1 cellular context compared by ENCODE assay signal in the genomic region with DNA sequence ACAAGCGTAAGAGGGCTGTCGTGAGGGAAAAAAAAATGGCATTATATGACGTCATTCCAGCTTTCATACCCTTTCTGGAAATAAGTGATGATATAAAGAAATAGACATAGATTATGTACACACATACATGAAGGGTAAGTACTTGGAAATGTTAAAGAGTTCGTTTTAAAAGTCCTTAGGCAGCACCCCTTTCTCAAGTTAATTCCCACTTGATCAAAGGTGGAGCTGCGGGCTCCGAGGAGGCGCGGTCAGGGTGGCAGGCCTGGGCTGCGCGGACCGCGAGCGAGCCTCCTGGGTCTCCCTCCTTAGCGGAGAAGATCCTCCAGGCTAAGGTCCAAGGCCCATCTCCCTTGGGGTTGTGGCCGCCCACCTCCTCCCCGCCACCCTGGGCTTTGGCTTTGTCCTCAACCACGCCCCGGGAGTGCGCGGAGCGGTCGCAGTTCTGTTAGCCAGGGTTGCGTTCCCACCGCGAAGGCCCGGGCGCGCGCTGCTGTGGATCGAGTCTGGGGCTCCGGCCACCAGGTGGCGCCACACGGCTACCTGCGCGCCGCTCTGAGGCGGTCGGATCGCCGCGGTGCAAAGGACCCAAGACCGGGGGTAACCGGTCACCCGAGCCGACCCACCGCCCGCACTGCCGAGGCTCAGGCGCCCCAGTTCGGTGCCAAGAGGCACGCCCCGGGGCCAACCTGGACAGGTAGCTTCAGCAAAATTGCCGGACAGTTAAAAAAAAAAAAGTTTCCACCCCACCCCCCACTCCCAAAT.
A peak's percentile ranks its signal among the peaks of the same experiment; 100 is the strongest.
TF ChIP-seq lines count a peak whose summit lies in the region.

No MANE protein-coding gene starts in this region.

TF ChIP-seq in HepG2, 621 proteins besides CTCF, POLR2A, EP300 and RAD21 (continued from another document and continues in another):
- TF ChIP-seq, protein P1, sequence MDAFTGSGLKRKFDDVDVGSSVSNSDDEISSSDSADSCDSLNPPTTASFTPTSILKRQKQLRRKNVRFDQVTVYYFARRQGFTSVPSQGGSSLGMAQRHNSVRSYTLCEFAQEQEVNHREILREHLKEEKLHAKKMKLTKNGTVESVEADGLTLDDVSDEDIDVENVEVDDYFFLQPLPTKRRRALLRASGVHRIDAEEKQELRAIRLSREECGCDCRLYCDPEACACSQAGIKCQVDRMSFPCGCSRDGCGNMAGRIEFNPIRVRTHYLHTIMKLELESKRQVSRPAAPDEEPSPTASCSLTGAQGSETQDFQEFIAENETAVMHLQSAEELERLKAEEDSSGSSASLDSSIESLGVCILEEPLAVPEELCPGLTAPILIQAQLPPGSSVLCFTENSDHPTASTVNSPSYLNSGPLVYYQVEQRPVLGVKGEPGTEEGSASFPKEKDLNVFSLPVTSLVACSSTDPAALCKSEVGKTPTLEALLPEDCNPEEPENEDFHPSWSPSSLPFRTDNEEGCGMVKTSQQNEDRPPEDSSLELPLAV (CRISPR knock-in tag; conservative IDR thresholded peaks at IDR 0.05; ENCODE audit: low read depth), result no peak
- TF ChIP-seq RXRB (CRISPR knock-in tag; IDR thresholded peaks at IDR 0.05; ENCODE audit: borderline replicate concordance), result 0 out of 2 replicates have a peak, but pooled peaks have one; percentile 48
- no peak for TF ChIP-seq ZNF75D (CRISPR knock-in tag; IDR thresholded peaks at IDR 0.05; ENCODE audit: borderline replicate concordance)
- TF ChIP-seq, protein P2, sequence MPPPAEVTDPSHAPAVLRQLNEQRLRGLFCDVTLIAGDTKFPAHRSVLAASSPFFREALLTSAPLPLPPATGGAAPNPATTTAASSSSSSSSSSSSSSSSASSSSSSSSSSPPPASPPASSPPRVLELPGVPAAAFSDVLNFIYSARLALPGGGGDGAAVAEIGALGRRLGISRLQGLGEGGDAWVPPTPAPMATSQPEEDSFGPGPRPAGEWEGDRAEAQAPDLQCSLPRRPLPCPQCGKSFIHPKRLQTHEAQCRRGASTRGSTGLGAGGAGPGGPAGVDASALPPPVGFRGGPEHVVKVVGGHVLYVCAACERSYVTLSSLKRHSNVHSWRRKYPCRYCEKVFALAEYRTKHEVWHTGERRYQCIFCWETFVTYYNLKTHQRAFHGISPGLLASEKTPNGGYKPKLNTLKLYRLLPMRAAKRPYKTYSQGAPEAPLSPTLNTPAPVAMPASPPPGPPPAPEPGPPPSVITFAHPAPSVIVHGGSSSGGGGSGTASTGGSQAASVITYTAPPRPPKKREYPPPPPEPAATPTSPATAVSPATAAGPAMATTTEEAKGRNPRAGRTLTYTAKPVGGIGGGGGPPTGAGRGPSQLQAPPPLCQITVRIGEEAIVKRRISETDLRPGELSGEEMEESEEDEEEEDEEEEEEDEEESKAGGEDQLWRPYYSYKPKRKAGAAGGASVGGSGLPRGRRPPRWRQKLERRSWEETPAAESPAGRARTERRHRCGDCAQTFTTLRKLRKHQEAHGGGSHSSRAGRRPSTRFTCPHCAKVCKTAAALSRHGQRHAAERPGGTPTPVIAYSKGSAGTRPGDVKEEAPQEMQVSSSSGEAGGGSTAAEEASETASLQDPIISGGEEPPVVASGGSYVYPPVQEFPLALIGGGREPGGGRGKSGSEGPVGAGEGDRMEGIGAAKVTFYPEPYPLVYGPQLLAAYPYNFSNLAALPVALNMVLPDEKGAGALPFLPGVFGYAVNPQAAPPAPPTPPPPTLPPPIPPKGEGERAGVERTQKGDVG (CRISPR knock-in tag; IDR thresholded peaks at IDR 0.05; ENCODE audit: borderline replicate concordance), result peak; percentile 74; the same call in 1 of the 2 replicates
- TF ChIP-seq PCBP2 (optimal IDR thresholded peaks at IDR 0.05; ENCODE audit: low read depth, low read length, poor library complexity, severe bottlenecking), result no peak
- TF ChIP-seq, protein P3, sequence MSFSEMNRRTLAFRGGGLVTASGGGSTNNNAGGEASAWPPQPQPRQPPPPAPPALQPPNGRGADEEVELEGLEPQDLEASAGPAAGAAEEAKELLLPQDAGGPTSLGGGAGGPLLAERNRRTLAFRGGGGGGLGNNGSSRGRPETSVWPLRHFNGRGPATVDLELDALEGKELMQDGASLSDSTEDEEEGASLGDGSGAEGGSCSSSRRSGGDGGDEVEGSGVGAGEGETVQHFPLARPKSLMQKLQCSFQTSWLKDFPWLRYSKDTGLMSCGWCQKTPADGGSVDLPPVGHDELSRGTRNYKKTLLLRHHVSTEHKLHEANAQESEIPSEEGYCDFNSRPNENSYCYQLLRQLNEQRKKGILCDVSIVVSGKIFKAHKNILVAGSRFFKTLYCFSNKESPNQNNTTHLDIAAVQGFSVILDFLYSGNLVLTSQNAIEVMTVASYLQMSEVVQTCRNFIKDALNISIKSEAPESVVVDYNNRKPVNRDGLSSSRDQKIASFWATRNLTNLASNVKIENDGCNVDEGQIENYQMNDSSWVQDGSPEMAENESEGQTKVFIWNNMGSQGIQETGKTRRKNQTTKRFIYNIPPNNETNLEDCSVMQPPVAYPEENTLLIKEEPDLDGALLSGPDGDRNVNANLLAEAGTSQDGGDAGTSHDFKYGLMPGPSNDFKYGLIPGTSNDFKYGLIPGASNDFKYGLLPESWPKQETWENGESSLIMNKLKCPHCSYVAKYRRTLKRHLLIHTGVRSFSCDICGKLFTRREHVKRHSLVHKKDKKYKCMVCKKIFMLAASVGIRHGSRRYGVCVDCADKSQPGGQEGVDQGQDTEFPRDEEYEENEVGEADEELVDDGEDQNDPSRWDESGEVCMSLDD (CRISPR knock-in tag; IDR thresholded peaks at IDR 0.05; ENCODE audit: borderline replicate concordance), result peak; percentile 63; the same call in 1 of the 2 replicates
- peak; percentile 88; the same call in 1 of the 2 replicates for TF ChIP-seq KDM3A (CRISPR knock-in tag; IDR thresholded peaks at IDR 0.05; ENCODE audit: low read depth)
- TF ChIP-seq, protein P4, sequence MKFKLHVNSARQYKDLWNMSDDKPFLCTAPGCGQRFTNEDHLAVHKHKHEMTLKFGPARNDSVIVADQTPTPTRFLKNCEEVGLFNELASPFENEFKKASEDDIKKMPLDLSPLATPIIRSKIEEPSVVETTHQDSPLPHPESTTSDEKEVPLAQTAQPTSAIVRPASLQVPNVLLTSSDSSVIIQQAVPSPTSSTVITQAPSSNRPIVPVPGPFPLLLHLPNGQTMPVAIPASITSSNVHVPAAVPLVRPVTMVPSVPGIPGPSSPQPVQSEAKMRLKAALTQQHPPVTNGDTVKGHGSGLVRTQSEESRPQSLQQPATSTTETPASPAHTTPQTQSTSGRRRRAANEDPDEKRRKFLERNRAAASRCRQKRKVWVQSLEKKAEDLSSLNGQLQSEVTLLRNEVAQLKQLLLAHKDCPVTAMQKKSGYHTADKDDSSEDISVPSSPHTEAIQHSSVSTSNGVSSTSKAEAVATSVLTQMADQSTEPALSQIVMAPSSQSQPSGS (CRISPR knock-in tag; IDR thresholded peaks at IDR 0.05), result peak; percentile 42
- TF ChIP-seq, protein P5, sequence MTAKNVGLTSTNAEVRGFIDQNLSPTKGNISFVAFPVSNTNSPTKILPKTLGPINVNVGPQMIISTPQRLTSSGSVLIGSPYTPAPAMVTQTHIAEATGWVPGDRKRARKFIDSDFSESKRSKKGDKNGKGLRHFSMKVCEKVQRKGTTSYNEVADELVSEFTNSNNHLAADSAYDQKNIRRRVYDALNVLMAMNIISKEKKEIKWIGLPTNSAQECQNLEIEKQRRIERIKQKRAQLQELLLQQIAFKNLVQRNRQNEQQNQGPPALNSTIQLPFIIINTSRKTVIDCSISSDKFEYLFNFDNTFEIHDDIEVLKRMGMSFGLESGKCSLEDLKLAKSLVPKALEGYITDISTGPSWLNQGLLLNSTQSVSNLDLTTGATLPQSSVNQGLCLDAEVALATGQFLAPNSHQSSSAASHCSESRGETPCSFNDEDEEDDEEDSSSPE (CRISPR knock-in tag; IDR thresholded peaks at IDR 0.05), result peak; percentile 70
- TF ChIP-seq, protein P6, sequence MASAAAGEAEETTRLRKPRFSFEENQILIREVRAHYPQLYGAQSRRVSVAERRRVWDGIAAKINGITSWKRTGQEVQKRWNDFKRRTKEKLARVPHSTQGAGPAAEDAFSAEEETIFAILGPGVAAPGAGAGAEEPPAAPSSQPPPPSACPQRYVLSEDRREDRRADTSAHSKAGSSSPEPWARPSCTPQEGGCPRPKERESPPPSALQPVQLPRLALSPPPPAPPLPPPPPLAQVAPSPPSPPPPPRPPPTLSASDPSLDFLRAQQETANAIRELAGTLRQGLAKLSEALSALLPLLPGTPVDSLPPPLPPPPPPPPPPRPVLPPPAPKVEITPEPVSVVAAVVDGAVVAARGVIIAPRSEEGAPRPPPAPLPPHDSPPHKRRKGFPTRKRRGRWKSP (CRISPR knock-in tag; IDR thresholded peaks at IDR 0.05), result peak; percentile 84; the same call in 1 of the 2 replicates
- TF ChIP-seq ZNF616 (CRISPR knock-in tag; IDR thresholded peaks at IDR 0.05; ENCODE audit: low read depth), result no peak
- TF ChIP-seq, protein P7, sequence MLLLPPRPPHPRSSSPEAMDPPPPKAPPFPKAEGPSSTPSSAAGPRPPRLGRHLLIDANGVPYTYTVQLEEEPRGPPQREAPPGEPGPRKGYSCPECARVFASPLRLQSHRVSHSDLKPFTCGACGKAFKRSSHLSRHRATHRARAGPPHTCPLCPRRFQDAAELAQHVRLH (CRISPR knock-in tag; IDR thresholded peaks at IDR 0.05; ENCODE audit: borderline replicate concordance, low read depth), result peak; percentile 79; the same call in 1 of the 2 replicates
- peak; percentile 68; the same call in 1 of the 2 replicates for TF ChIP-seq YEATS2 (CRISPR knock-in tag; IDR thresholded peaks at IDR 0.05; ENCODE audit: borderline replicate concordance)
- TF ChIP-seq, protein P8, sequence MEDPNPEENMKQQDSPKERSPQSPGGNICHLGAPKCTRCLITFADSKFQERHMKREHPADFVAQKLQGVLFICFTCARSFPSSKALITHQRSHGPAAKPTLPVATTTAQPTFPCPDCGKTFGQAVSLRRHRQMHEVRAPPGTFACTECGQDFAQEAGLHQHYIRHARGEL (CRISPR knock-in tag; IDR thresholded peaks at IDR 0.05), result peak; percentile 90; the same call in 1 of the 2 replicates
- TF ChIP-seq, protein P9, sequence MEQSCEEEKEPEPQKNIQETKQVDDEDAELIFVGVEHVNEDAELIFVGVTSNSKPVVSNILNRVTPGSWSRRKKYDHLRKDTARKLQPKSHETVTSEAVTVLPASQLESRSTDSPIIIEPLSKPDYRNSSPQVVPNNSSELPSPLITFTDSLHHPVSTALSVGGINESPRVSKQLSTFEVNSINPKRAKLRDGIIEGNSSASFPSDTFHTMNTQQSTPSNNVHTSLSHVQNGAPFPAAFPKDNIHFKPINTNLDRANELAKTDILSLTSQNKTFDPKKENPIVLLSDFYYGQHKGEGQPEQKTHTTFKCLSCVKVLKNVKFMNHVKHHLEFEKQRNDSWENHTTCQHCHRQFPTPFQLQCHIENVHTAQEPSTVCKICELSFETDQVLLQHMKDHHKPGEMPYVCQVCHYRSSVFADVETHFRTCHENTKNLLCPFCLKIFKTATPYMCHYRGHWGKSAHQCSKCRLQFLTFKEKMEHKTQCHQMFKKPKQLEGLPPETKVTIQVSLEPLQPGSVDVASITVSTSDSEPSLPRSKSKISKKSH (CRISPR knock-in tag; IDR thresholded peaks at IDR 0.05; ENCODE audit: borderline replicate concordance), result peak; percentile 80; the same call in 1 of the 2 replicates
- TF ChIP-seq ZNF567 (CRISPR knock-in tag; IDR thresholded peaks at IDR 0.05; ENCODE audit: borderline replicate concordance), result 0 out of 2 replicates have a peak, but pooled peaks have one; percentile 41
- peak; percentile 89 for TF ChIP-seq FOXC1 (CRISPR knock-in tag; IDR thresholded peaks at IDR 0.05; ENCODE audit: borderline replicate concordance)
- peak; percentile 38; the same call in 1 of the 2 replicates for TF ChIP-seq RFXAP (CRISPR knock-in tag; IDR thresholded peaks at IDR 0.05; ENCODE audit: borderline replicate concordance)
- TF ChIP-seq TAF15 (IDR thresholded peaks at IDR 0.05; ENCODE audit: low read depth, low read length, poor library complexity, severe bottlenecking), result peak; percentile 68
- TF ChIP-seq MTA1 (CRISPR knock-in tag; IDR thresholded peaks at IDR 0.05; ENCODE audit: borderline replicate concordance), result peak; percentile 88; the same call in 1 of the 2 replicates
- 0 out of 2 replicates have a peak, but pooled peaks have one; percentile 54 for TF ChIP-seq KLF12 (CRISPR knock-in tag; IDR thresholded peaks at IDR 0.05; ENCODE audit: borderline replicate concordance)
- peak; percentile 50; the same call in 1 of the 2 replicates for TF ChIP-seq NAIF1 (CRISPR knock-in tag; IDR thresholded peaks at IDR 0.05; ENCODE audit: borderline replicate concordance)
- TF ChIP-seq NFE2L1 (CRISPR knock-in tag; IDR thresholded peaks at IDR 0.05; ENCODE audit: borderline replicate concordance), result no peak
- no peak for TF ChIP-seq ZFYVE20 (CRISPR knock-in tag; IDR thresholded peaks at IDR 0.05; ENCODE audit: borderline replicate concordance, low read depth)
- TF ChIP-seq, protein P10, sequence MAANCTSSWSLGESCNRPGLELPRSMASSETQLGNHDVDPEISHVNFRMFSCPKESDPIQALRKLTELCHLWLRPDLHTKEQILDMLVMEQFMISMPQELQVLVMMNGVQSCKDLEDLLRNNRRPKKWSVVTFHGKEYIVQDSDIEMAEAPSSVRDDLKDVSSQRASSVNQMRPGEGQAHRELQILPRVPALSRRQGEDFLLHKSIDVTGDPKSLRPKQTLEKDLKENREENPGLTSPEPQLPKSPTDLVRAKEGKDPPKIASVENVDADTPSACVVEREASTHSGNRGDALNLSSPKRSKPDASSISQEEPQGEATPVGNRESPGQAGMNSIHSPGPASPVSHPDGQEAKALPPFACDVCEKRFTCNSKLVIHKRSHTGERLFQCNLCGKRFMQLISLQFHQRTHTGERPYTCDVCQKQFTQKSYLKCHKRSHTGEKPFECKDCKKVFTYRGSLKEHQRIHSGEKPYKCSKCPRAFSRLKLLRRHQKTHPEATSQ (CRISPR knock-in tag; IDR thresholded peaks at IDR 0.05; ENCODE audit: borderline replicate concordance), result peak; percentile 69; the same call in 1 of the 2 replicates
- TF ChIP-seq, protein P11, sequence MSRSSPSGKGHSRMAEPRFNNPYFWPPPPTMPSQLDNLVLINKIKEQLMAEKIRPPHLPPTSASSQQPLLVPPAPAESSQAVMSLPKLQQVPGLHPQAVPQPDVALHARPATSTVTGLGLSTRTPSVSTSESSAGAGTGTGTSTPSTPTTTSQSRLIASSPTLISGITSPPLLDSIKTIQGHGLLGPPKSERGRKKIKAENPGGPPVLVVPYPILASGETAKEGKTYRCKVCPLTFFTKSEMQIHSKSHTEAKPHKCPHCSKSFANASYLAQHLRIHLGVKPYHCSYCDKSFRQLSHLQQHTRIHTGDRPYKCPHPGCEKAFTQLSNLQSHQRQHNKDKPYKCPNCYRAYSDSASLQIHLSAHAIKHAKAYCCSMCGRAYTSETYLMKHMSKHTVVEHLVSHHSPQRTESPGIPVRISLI (CRISPR knock-in tag; IDR thresholded peaks at IDR 0.05; ENCODE audit: borderline replicate concordance), result peak; percentile 91
- peak; percentile 56; the same call in 1 of the 2 replicates for TF ChIP-seq RNF2 (conservative IDR thresholded peaks at IDR 0.05; ENCODE audit: low read depth)
- no peak for TF ChIP-seq ZNF773 (CRISPR knock-in tag; IDR thresholded peaks at IDR 0.05; ENCODE audit: borderline replicate concordance)
- TF ChIP-seq YY1 (IDR thresholded peaks at IDR 0.05; ENCODE audit: insufficient read depth, insufficient replicate concordance, low read depth, low read length), result peak; percentile 77
- peak; percentile 76; the same call in 1 of the 2 replicates for TF ChIP-seq ZNF234 (CRISPR knock-in tag; conservative IDR thresholded peaks at IDR 0.05)
- TF ChIP-seq TBX2 (CRISPR knock-in tag; IDR thresholded peaks at IDR 0.05; ENCODE audit: borderline replicate concordance), result peak; percentile 91
